8 cellular contexts compared by ENCODE assay signal in the genomic region with DNA sequence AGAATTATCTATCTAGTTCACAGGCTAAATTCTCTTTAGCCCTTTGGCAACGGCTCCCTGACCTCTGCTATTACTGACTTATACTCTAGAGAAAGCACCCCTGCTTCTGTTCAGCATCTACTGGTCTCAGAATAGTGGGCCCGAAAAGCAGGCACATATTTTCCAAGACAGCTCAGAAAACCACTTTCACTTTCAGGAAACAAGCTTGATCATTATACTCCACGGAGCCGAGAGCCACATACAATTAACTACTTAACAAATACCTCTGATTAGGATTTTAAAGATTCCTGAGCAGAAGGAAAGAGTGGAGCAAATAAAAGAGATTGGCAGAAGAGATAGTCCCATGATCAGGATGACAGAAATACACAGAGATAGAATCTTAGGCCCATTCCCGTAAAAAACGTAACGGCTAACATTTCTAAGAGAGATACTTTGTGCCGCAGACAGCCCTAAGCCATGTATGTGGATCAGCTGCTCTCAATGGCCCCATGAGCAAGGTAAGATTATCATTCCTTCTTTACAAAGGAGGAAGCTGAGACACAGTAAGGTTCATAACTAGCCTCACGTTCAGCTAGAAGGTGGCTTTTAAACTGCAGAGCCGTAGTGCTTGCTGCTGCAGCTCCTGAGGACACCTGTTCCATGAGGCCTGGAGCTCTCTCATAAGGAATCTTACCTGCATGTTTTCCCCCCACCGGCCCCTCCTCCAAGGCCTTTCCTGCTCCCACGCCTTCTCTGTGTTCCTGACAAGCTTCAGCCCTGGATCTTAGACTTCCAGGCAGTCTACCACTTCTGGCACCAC.
A peak's percentile ranks its signal among the peaks of the same experiment; 100 is the strongest.
DNase-seq lines count a peak whose midpoint lies in the region; ATAC-seq and TF ChIP-seq lines count a peak whose summit lies in the region.

No MANE protein-coding gene starts in this region.

- H3K9me3 ChIP-seq in mucosa of descending colon (no peaks in the 10 kb centered on the region), upper lobe of right lung (no peaks in the 10 kb centered on the region), SJCRH30 (replicated peaks) (no peaks in the 10 kb centered on the region)

- H3K36me3 ChIP-seq in mucosa of descending colon (ENCODE audit: low read depth) (no peaks in the 10 kb centered on the region), upper lobe of right lung (no peaks in the 10 kb centered on the region), SJCRH30 (no peaks in the 10 kb centered on the region)

- ATAC-seq in mucosa of descending colon (peak; percentile 10), upper lobe of right lung (no peak), GM18498 (IDR thresholded peaks at IDR 0.05; ENCODE audit: unreplicated experiment) (no peak)

- intact Hi-C loops in mucosa of descending colon (cut with DNase I, micrococcal nuclease) (no loop called here), upper lobe of right lung (cut with DNase I) (no loop called here)

- DNase-seq in activated T-cell treated with anti-CD3 and anti-CD28 coated beads for 4 hours (peak; percentile 10), choroid plexus epithelial cell (ENCODE audit: low read depth) (peak; percentile 69), mucosa of descending colon (no peak), upper lobe of right lung (no peak), DMS114 treated with DMSO at 0.1 percent for 48 hours (lab: John Stamatoyannopoulos, UW; ENCODE audit: unreplicated experiment) (no peak), SJCRH30 (no peak)
- DNase-seq in activated T-cell treated with anti-CD3 and anti-CD28 coated beads, Interleukin-2, amount 50 U/mL, for 1 hour, result no peak

- no peak for TF ChIP-seq CTCF in choroid plexus epithelial cell (conservative IDR thresholded peaks at IDR 0.05; ENCODE audit: low read depth, low read length)
- TF ChIP-seq CTCF in mucosa of descending colon (IDR thresholded peaks at IDR 0.05), result no peak
- no peak for TF ChIP-seq CTCF in upper lobe of right lung (IDR thresholded peaks at IDR 0.05)

- H3K4me1 ChIP-seq in mucosa of descending colon (ENCODE audit: low read depth) (peaks cover 4% of the 10 kb centered on the region), upper lobe of right lung (peaks cover 41% of the 10 kb centered on the region), SJCRH30 (peaks cover 32% of the 10 kb centered on the region)

- H3K4me3 ChIP-seq in choroid plexus epithelial cell (ENCODE audit: low read depth, low read length) (no peak overlapping the region), mucosa of descending colon (no peak overlapping the region), upper lobe of right lung (peak overlapping the region; percentile 19), SJCRH30 (no peak overlapping the region)

- H3K27ac ChIP-seq in upper lobe of right lung, result peak overlapping the region; percentile 78
- no peak overlapping the region for H3K27ac ChIP-seq in SJCRH30

- no peaks in the 10 kb centered on the region for H3K27me3 ChIP-seq in upper lobe of right lung
- H3K27me3 ChIP-seq in SJCRH30, result no peaks in the 10 kb centered on the region

Comparison
In these comparisons a context has a peak if more than half of its experiments do, and no peak if none do; other contexts are left out.
1. DNase-seq: peak in activated T-cell treated with anti-CD3 and anti-CD28 coated beads for 4 hours (single experiment) and choroid plexus epithelial cell (single experiment); none in activated T-cell treated with anti-CD3 and anti-CD28 coated beads, Interleukin-2, amount 50 U/mL, for 1 hour (single experiment), mucosa of descending colon (0 of 3), upper lobe of right lung (single experiment), DMS114 treated with DMSO at 0.1 percent for 48 hours (single experiment) and SJCRH30 (0 of 2).